Comparison of ENCODE assay signal across 16 cellular contexts in the genomic region with DNA sequence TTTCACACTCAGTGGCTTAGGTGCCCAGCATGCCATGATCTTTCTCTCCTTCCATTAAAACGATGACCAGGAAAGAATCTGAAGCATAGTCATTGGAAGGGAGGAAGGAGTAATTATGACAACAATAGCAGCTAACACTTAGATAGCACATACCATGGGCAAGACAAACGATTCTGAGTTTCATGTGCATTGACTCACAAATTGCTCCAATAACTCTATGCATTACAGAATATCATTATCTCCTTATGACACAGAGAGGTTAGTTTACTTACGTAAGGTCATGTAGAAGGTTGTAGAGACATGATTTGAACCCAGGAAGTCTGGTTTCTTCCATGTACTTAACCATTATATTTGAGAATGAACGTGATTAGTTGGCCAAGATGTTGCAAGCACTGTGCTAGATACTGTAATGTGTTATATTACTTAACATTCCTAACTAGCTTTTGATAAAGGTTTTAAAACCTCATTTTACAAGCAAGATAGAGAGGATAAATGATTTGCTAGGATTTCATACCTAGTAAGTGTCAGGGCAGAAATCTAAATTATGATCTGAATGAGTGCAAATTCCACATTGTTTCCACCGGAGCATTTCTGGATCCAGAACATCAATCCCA.
DNase-seq lines count a peak whose midpoint lies in the region; ATAC-seq, FAIRE-seq and TF ChIP-seq lines count a peak whose summit lies in the region.
"Had no signal": no experiment of that assay in that cellular context is flagged by ENCODE, and none has a peak within 500 bp of the region (broad histone marks: within the 10 kb centered on the region; RNA-seq: fewer than 3 reads in every experiment).

No MANE protein-coding gene starts in this region.

- peak; percentile 5 for FAIRE-seq in keratinocyte (lab: Jason Lieb, UNC)
- FAIRE-seq: frontal cortex had no signal

- H3K4me1 ChIP-seq in body of pancreas (peaks cover 33% of the 10 kb centered on the region), keratinocyte (ENCODE audit: control insufficient read depth, extremely low read depth, insufficient read depth, low read length) (peaks cover 8% of the 10 kb centered on the region), gastrocnemius medialis (peaks cover 25 to 26% of the 10 kb centered on the region in 2 donors)

- TF ChIP-seq CTCF in body of pancreas (IDR thresholded peaks at IDR 0.05) (no peak), keratinocyte (optimal IDR thresholded peaks at IDR 0.05 in 1 of 3, IDR thresholded peaks at IDR 0.05 in 1 of 3, conservative IDR thresholded peaks at IDR 0.05 in 1 of 3; ENCODE audit: extremely low read depth in 1 of 3, insufficient read depth in 2 of 3, low read length in 3 of 3) (no peak), gastrocnemius medialis (IDR thresholded peaks at IDR 0.05 in 4 of 5, conservative IDR thresholded peaks at IDR 0.05 in 1 of 5) (no peak)

- no peaks in the 10 kb centered on the region for H4K20me1 ChIP-seq in keratinocyte (ENCODE audit: control insufficient read depth, extremely low read depth, insufficient read depth, low read length)

- ATAC-seq in body of pancreas (no peak), gastrocnemius medialis (no peak)
- ATAC-seq: activated CD8-positive, alpha-beta T cell treated with anti-CD3 and anti-CD28 coated beads for 36 hours; activated T-cell treated with anti-CD3 and anti-CD28 coated beads, Interleukin-2, amount 50 U/mL, for 72 hours; T-cell had no signal

- H3K36me3 ChIP-seq in body of pancreas (replicated peaks in 1 of 2; ENCODE audit: insufficient read depth in 1 of 2, low read depth in 2 of 2) = no peaks in the 10 kb centered on the region
- H3K36me3 ChIP-seq in keratinocyte (ENCODE audit: control insufficient read depth in 2 of 2, extremely low read depth in 1 of 2, insufficient read depth in 2 of 2, low read length in 2 of 2) = no peaks in the 10 kb centered on the region
- no peaks in the 10 kb centered on the region for H3K36me3 ChIP-seq in gastrocnemius medialis
- H3K36me3 ChIP-seq: neural progenitor cell had no signal

- H3K9me3 ChIP-seq in body of pancreas (no peaks in the 10 kb centered on the region), keratinocyte (ENCODE audit: control insufficient read depth, low read depth, low read length) (no peaks in the 10 kb centered on the region), gastrocnemius medialis (no peaks in the 10 kb centered on the region)

- H3K4me3 ChIP-seq in body of pancreas = no peak overlapping the region
- H3K4me3 ChIP-seq in keratinocyte (ENCODE audit: control insufficient read depth in 2 of 3, extremely low read depth in 1 of 3, insufficient read depth in 2 of 3, low read depth in 1 of 3, low read length in 3 of 3) = no peak overlapping the region
- H3K4me3 ChIP-seq in gastrocnemius medialis = no peak overlapping the region
- H3K4me3 ChIP-seq: neural progenitor cell had no signal

- no peaks in the 10 kb centered on the region for H3K79me2 ChIP-seq in keratinocyte (ENCODE audit: control insufficient read depth, insufficient read depth, low read length)

- 48 to 60% methylated on average over 5 of the region's 5 CpGs for WGBS in body of pancreas, 2 donors

- H3K4me2 ChIP-seq in keratinocyte (ENCODE audit: control insufficient read depth, extremely low read depth, insufficient read depth, low read depth, low read length) = no peak overlapping the region
- H3K4me2 ChIP-seq: neural progenitor cell had no signal

- intact Hi-C loops in body of pancreas (cut with DNase I) = no loop called here
- intact Hi-C loops in gastrocnemius medialis (cut with DNase I; ENCODE audit: low total_unique reads) = no loop called here

- no peak overlapping the region for H2AFZ ChIP-seq in keratinocyte (ENCODE audit: control insufficient read depth, low read length)
- H2AFZ ChIP-seq: neural progenitor cell had no signal

- dilution Hi-C loops in keratinocyte (cut with MboI; ENCODE audit: extremely low pct_ligation_motif_present, low sequenced_read_pairs) = no loop called here

- no peak for TF ChIP-seq POLR2A in body of pancreas (IDR thresholded peaks at IDR 0.05)
- TF ChIP-seq POLR2A in gastrocnemius medialis (IDR thresholded peaks at IDR 0.05) = no peak

- H3K27me3 ChIP-seq in body of pancreas (no peaks in the 10 kb centered on the region), keratinocyte (ENCODE audit: control insufficient read depth, extremely low read depth, insufficient read depth, low read length) (no peaks in the 10 kb centered on the region), gastrocnemius medialis (no peaks in the 10 kb centered on the region)
- H3K27me3 ChIP-seq: neural progenitor cell had no signal

- H3K27ac ChIP-seq in body of pancreas (peak overlapping the region; percentile 14 to 58 (median 51)), keratinocyte (ENCODE audit: control insufficient read depth, insufficient read depth, low read length) (no peak overlapping the region), gastrocnemius medialis (peak overlapping the region; percentile 50 to 73 (median 62))
- H3K27ac ChIP-seq: neural progenitor cell had no signal

- H3K9ac ChIP-seq in keratinocyte (ENCODE audit: control insufficient read depth, extremely low read depth, insufficient read depth, low read length) = no peak overlapping the region
- H3K9ac ChIP-seq: neural progenitor cell had no signal

- no peaks in the 10 kb centered on the region for H3K9me1 ChIP-seq in keratinocyte (ENCODE audit: control insufficient read depth, extremely low read depth, insufficient read depth, low read length)

- peak; percentile 72 for DNase-seq in EH (ENCODE audit: low read depth)
- no peak for DNase-seq in body of pancreas
- DNase-seq in keratinocyte (ENCODE audit: low read depth, low spot score) = no peak
- no peak for DNase-seq in gastrocnemius medialis
- no peak for DNase-seq in T-helper 9 cell
- no peak for DNase-seq in SW480 (ENCODE audit: low spot score)
- no peak for DNase-seq in hepatic stellate cell (ENCODE audit: low spot score)
- no peak for DNase-seq in NCI-H345 (lab: John Stamatoyannopoulos, UW)
- DNase-seq: activated CD8-positive, alpha-beta T cell treated with anti-CD3 and anti-CD28 coated beads for 36 hours; activated naive CD8-positive, alpha-beta T cell treated with anti-CD3 and anti-CD28 coated beads, Interleukin-2, amount 10 ng/mL, durations not matched to agents 7 days and 5 days; activated T-cell treated with anti-CD3 and anti-CD28 coated beads, Interleukin-2, amount 50 U/mL, for 72 hours; NCI-H187 treated with DMSO at 0.1 percent for 48 hours; NCI-H446; T-cell had no signal

- in situ Hi-C loops in gastrocnemius medialis (cut with MboI; ENCODE audit: low sequenced_read_pairs in 4 of 4) = loop anchor here in 2 of 4 donors (10.0 to 25.0 kb wide), 2 partner anchors 506 to 513 kb away; no protein-coding TSS in a partner anchor
